ENCODE assay signal across 21 cellular contexts in the genomic region with DNA sequence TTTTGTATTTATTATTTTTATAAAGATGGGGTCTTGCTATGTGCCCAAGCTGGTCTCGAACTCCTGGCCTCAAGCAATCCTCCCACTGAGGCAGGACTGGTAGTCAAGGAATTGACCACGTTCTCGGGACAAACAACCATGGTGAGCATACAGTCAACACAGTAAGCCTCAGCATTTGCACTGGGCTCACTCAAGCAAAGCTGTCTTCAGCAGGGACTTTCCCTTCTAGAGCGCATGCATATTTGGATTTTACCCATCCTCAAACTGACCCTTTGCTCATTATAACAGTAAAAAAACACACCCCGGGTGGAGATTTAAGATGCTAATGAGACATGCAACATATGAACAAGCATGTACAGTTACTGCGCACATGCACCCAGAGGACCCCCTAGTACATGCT. TPM values are rescaled to one million over a fixed set of nuclear protein-coding genes. Genes with fewer than 3 reads are reported as not detected.
DNase-seq lines count a peak whose midpoint lies in the region; ATAC-seq, FAIRE-seq and TF ChIP-seq lines count a peak whose summit lies in the region.
"Had no signal": no experiment of that assay in that cellular context is flagged by ENCODE, and none has a peak within 500 bp of the region (broad histone marks: within the 10 kb centered on the region; RNA-seq: fewer than 3 reads in every experiment).

No MANE protein-coding gene starts in this region.

- H3K27ac ChIP-seq in GM12878 (ENCODE audit: control insufficient read depth, insufficient read depth) (no peak overlapping the region), heart left ventricle (no peak overlapping the region)
- H3K27ac ChIP-seq: coronary artery, esophagus muscularis mucosa, neural progenitor cell had no signal

- DNase-seq in GM12878 (ENCODE audit: low read depth, low spot score): peak; percentile 15
- DNase-seq in stimulated activated naive CD8-positive, alpha-beta T cell treated with anti-CD3 and anti-CD28 coated beads, Interleukin-15, amount 100 ng/mL, for 72 hours: no peak
- no peak for DNase-seq in D341Med (ENCODE audit: low spot score)
- DNase-seq in mucosa of gallbladder (ENCODE audit: low spot score): no peak
- DNase-seq in heart left ventricle: no peak
- DNase-seq: activated CD4-positive, alpha-beta T cell treated with anti-CD3 and anti-CD28 coated beads, Interleukin-2, amount 50 U/mL, for 48 hours; DMS153; NCI-H1930; NCI-H82; stimulated activated naive CD8-positive, alpha-beta T cell treated with anti-CD3 and anti-CD28 coated beads, Interleukin-15, Interleukin-2, amounts not matched to agents 100 U/mL and 50 U/mL, for 24 hours; T-helper 9 cell had no signal

- no peak overlapping the region for H3K4me2 ChIP-seq in GM12878 (ENCODE audit: control insufficient read depth, insufficient read depth)
- H3K4me2 ChIP-seq: GM23338, neural progenitor cell had no signal

- 1% methylated on average over 6 of the region's 6 CpGs for WGBS in GM12878 (ENCODE audit: insufficient coverage, insufficient replicate concordance, low lambda C conversion rate, missing lambda C conversion rate)
- 94 to 98% (median 95%) methylated on average over 6 of the region's 6 CpGs for WGBS in heart left ventricle, 4 donors

- in situ Hi-C loops in GM12878 (cut with MboI): no loop called here

- BruUV-seq in GM12878 (replicated peaks; lab: Mats Ljungman, UMichigan): no TSS peak

- POLR2A ChIA-PET in GM12878 (lab: Charles Lee): no interaction called here

- intact Hi-C loops in GM12878 (cut with micrococcal nuclease; ENCODE audit: unreplicated experiment): no loop called here
- intact Hi-C loops in heart left ventricle (cut with DNase I): no loop called here

- RAD21 ChIA-PET in GM12878 (lab: Charles Lee; ENCODE audit: unreplicated experiment): no interaction called here

- H3K4me1 ChIP-seq in GM12878 (ENCODE audit: control insufficient read depth, insufficient read depth, low read length) (no peaks in the 10 kb centered on the region), heart left ventricle (no peaks in the 10 kb centered on the region)
- H3K4me1 ChIP-seq: esophagus muscularis mucosa, neural progenitor cell had no signal

- H3K27me3 ChIP-seq in GM12878 (replicated peaks in 1 of 2; ENCODE audit: control insufficient read depth in 2 of 2, insufficient read depth in 2 of 2, low read length in 1 of 2) (no peaks in the 10 kb centered on the region), heart left ventricle (no peaks in the 10 kb centered on the region)
- H3K27me3 ChIP-seq: esophagus muscularis mucosa, neural progenitor cell had no signal

- TF ChIP-seq EP300 in GM12878 (IDR thresholded peaks at IDR 0.05; ENCODE audit: borderline replicate concordance in 1 of 2, control insufficient read depth in 1 of 2, low read depth in 2 of 2, low read length in 2 of 2): no peak

- H3K4me3 ChIP-seq in GM12878 (no peak overlapping the region), heart left ventricle (no peak overlapping the region)
- H3K4me3 ChIP-seq: coronary artery, esophagus muscularis mucosa, GM23338, neural progenitor cell had no signal

- no peaks in the 10 kb centered on the region for H3K4me1 Mint-ChIP-seq in stimulated activated naive CD8-positive, alpha-beta T cell treated with anti-CD3 and anti-CD28 coated beads, Interleukin-15, amount 100 ng/mL, for 72 hours
- H3K4me1 Mint-ChIP-seq: GM23338, neural progenitor cell had no signal

- TF ChIP-seq POLR2A in GM12878 (IDR thresholded peaks at IDR 0.05; ENCODE audit: low read depth, low read length) (no peak), heart left ventricle (IDR thresholded peaks at IDR 0.05) (no peak)

- CTCF ChIA-PET in GM12878 (lab: Yijun Ruan, JAX): interaction anchor here (0.8 kb wide), 1 partner anchor 520 kb away, joined by 4 read pairs; no protein-coding TSS in a partner anchor

- no peaks in the 10 kb centered on the region for H3K9me3 ChIP-seq in GM12878 (replicated peaks; ENCODE audit: control insufficient read depth, insufficient read depth, low read length)
- no peaks in the 10 kb centered on the region for H3K9me3 ChIP-seq in heart left ventricle
- H3K9me3 ChIP-seq: esophagus muscularis mucosa had no signal

- H3K9me3 Mint-ChIP-seq in stimulated activated naive CD8-positive, alpha-beta T cell treated with anti-CD3 and anti-CD28 coated beads, Interleukin-15, amount 100 ng/mL, for 72 hours: no peaks in the 10 kb centered on the region
- H3K9me3 Mint-ChIP-seq: activated T-helper 1 cell treated with anti-CD3 and anti-CD28 coated beads, Interleukin-12 subunit alpha, Interleukin-12 subunit beta, Interleukin-2, Interleukin-4 antibody, amounts not matched to agents 30 ng/mL and 10 ng/mL and 1 ng/mL, durations not matched to agents 14 hours and 24 hours and 36 hours; GM23338; neural progenitor cell had no signal

- H3K4me3 Mint-ChIP-seq in stimulated activated naive CD8-positive, alpha-beta T cell treated with anti-CD3 and anti-CD28 coated beads, Interleukin-15, amount 100 ng/mL, for 72 hours: no peak overlapping the region
- H3K4me3 Mint-ChIP-seq: activated T-helper 1 cell treated with anti-CD3 and anti-CD28 coated beads, Interleukin-12 subunit alpha, Interleukin-12 subunit beta, Interleukin-2, Interleukin-4 antibody, amounts not matched to agents 30 ng/mL and 10 ng/mL and 1 ng/mL, durations not matched to agents 14 hours and 24 hours and 36 hours; B cell; GM23338; neural progenitor cell had no signal

- H3K79me2 ChIP-seq in GM12878 (ENCODE audit: control insufficient read depth, insufficient read depth, low read length): no peaks in the 10 kb centered on the region

- H4K20me1 ChIP-seq in GM12878 (ENCODE audit: control insufficient read depth, insufficient read depth): no peaks in the 10 kb centered on the region

- ATAC-seq in GM18858 (IDR thresholded peaks at IDR 0.05; ENCODE audit: unreplicated experiment): peak; percentile 88
- ATAC-seq in GM21529 (IDR thresholded peaks at IDR 0.05; ENCODE audit: unreplicated experiment): peak; percentile 97
- peak; percentile 61 for ATAC-seq in HG03045 (IDR thresholded peaks at IDR 0.05; ENCODE audit: unreplicated experiment)
- peak; percentile 96 for ATAC-seq in GM12878
- ATAC-seq in stimulated activated naive CD8-positive, alpha-beta T cell treated with anti-CD3 and anti-CD28 coated beads, Interleukin-15, amount 100 ng/mL, for 72 hours: no peak
- no peak for ATAC-seq in heart left ventricle
- ATAC-seq: GM23338; Right ventricle myocardium inferior; stimulated activated naive CD8-positive, alpha-beta T cell treated with anti-CD3 and anti-CD28 coated beads, Interleukin-15, Interleukin-2, amounts not matched to agents 100 U/mL and 50 U/mL, for 24 hours had no signal

- TF ChIP-seq CTCF in GM12878 (IDR thresholded peaks at IDR 0.05 in 2 of 3, conservative IDR thresholded peaks at IDR 0.05 in 1 of 3; ENCODE audit: control insufficient read depth in 2 of 3, extremely low read depth in 1 of 3, insufficient read depth in 1 of 3, low read depth in 3 of 3, low read length in 3 of 3): no peak
- no peak for TF ChIP-seq CTCF in heart left ventricle (IDR thresholded peaks at IDR 0.05)

- no peaks in the 10 kb centered on the region for H3K27me3 Mint-ChIP-seq in stimulated activated naive CD8-positive, alpha-beta T cell treated with anti-CD3 and anti-CD28 coated beads, Interleukin-15, amount 100 ng/mL, for 72 hours

- no peak overlapping the region for H3K27ac Mint-ChIP-seq in stimulated activated naive CD8-positive, alpha-beta T cell treated with anti-CD3 and anti-CD28 coated beads, Interleukin-15, amount 100 ng/mL, for 72 hours
- H3K27ac Mint-ChIP-seq: activated T-helper 1 cell treated with anti-CD3 and anti-CD28 coated beads, Interleukin-12 subunit alpha, Interleukin-12 subunit beta, Interleukin-2, Interleukin-4 antibody, amounts not matched to agents 30 ng/mL and 10 ng/mL and 1 ng/mL, durations not matched to agents 14 hours and 24 hours and 36 hours; B cell; GM23338; neural progenitor cell had no signal

- SMC1A ChIA-PET in GM12878 (lab: Charles Lee; ENCODE audit: uncharacterized antibody, unreplicated experiment): interaction anchor here (1.5 kb wide), 1 partner anchor 65 kb away, joined by 3 read pairs; no protein-coding TSS in a partner anchor

- no peaks in the 10 kb centered on the region for H3K36me3 ChIP-seq in GM12878 (ENCODE audit: control insufficient read depth in 2 of 2, insufficient read depth in 2 of 2, low read length in 1 of 2)
- H3K36me3 ChIP-seq in heart left ventricle: no peaks in the 10 kb centered on the region
- H3K36me3 ChIP-seq: esophagus muscularis mucosa, neural progenitor cell had no signal

- H3K9ac ChIP-seq in GM12878 (ENCODE audit: control insufficient read depth, insufficient read depth, low read length): no peak overlapping the region
- H3K9ac ChIP-seq: neural progenitor cell had no signal

- peak; percentile 35 for FAIRE-seq in GM12878 (lab: Jason Lieb, UNC)

- no peak for TF ChIP-seq RAD21 in GM12878 (IDR thresholded peaks at IDR 0.05; ENCODE audit: insufficient read depth, low read depth, low read length)

- no peak overlapping the region for H2AFZ ChIP-seq in GM12878 (ENCODE audit: control insufficient read depth, low read depth, low read length)
- H2AFZ ChIP-seq: GM23338, neural progenitor cell had no signal

RNA-seq across cellular contexts. Expression of a gene that starts 41.4 kb away (rescaled TPM):
- total RNA-seq in GM12878 (2013; cell fraction: nucleolus; rRNA removed): 47.6 and 49.9 TPM in 2 replicates
- total RNA-seq in GM12878 (2014; rRNA removed) (23.0 and 24.4 TPM in 2 replicates), GM12878 (2014; rRNA removed; fragmentation: Illumina TruSeq; extraction: Trizol) (21.8 and 23.7 TPM in 2 replicates), GM12878 (2021) (21.7 and 24.9 TPM in 2 replicates), mucosa of gallbladder (21.8 TPM), heart left ventricle (10 to 100 TPM; 19.4 to 28.9 (median 25.8) TPM)
- 8.1 TPM for polyA plus RNA-seq in GM12878 (2011; ENCODE audit: low read depth)
- polyA plus RNA-seq in GM12878 (2011; rRNA removed) (35.5 and 49.3 TPM in 2 replicates), GM12878 (2014; fragmentation: Illumina TruSeq; extraction: Trizol) (30.6 and 35.9 TPM in 2 replicates), GM12878 (2014; fragmentation: Nextera tagmentation; extraction: Ambion mirVana) (10 to 100 TPM; 10.5 to 14.7 TPM), GM12878 (2014; rRNA removed) (15.6 and 18.1 TPM in 2 replicates), GM12878 (2016; fragmentation: Nextera tagmentation; extraction: Ambion mirVana) (10 to 100 TPM; 34.0 to 35.2 TPM), heart left ventricle (10 to 100 TPM in 1 of 2 donors, 1 to 10 TPM in 1; 8.5 to 22.1 TPM)
- 15.8 and 16.9 TPM in 2 replicates for polyA plus RNA-seq in GM12878 (2011; cell fraction: cytosol; rRNA removed)
- polyA plus RNA-seq in GM12878 (2011; cell fraction: nucleus; rRNA removed): 11.0 and 12.1 TPM in 2 replicates
- polyA plus RNA-seq in GM12878 (2012): 9.6 and 11.0 TPM in 2 replicates
- polyA minus RNA-seq in GM12878 (2011; rRNA and poly(A)+ RNA removed): 16.7 and 27.5 TPM in 2 replicates
- 8.4 and 15.6 TPM in 2 replicates for polyA minus RNA-seq in GM12878 (2011; cell fraction: cytosol; rRNA and poly(A)+ RNA removed)
- 8.9 and 13.7 TPM in 2 replicates for polyA minus RNA-seq in GM12878 (2011; cell fraction: nucleus; rRNA and poly(A)+ RNA removed)

RNA-seq across cellular contexts. Expression of a gene that starts 41.6 kb away (rescaled TPM):
- total RNA-seq in GM12878 (2013; cell fraction: nucleolus; rRNA removed): 151 and 182 TPM in 2 replicates
- total RNA-seq in GM12878 (2014; rRNA removed): 27.8 and 31.5 TPM in 2 replicates
- total RNA-seq in GM12878 (2014; rRNA removed; fragmentation: Illumina TruSeq; extraction: Trizol): 32.3 and 33.6 TPM in 2 replicates
- total RNA-seq in GM12878 (2021): 49.1 and 55.0 TPM in 2 replicates
- polyA plus RNA-seq in GM12878 (2011; ENCODE audit: low read depth): 23.3 TPM
- polyA plus RNA-seq in GM12878 (2011; rRNA removed): 45.8 and 55.2 TPM in 2 replicates
- polyA plus RNA-seq in GM12878 (2011; cell fraction: cytosol; rRNA removed): 35.2 and 43.9 TPM in 2 replicates
- polyA plus RNA-seq in GM12878 (2011; cell fraction: nucleus; rRNA removed): 80.9 and 92.3 TPM in 2 replicates
- 24.6 and 29.5 TPM in 2 replicates for polyA plus RNA-seq in GM12878 (2012)
- 33.8 and 46.9 TPM in 2 replicates for polyA plus RNA-seq in GM12878 (2014; fragmentation: Illumina TruSeq; extraction: Trizol)
- polyA plus RNA-seq in GM12878 (2014; fragmentation: Nextera tagmentation; extraction: Ambion mirVana): 10 to 100 TPM; 27.9 to 37.4 TPM
- polyA plus RNA-seq in GM12878 (2014; rRNA removed): 36.4 and 39.2 TPM in 2 replicates
- 10 to 100 TPM; 37.7 to 37.9 TPM for polyA plus RNA-seq in GM12878 (2016; fragmentation: Nextera tagmentation; extraction: Ambion mirVana)
- 139 and 142 TPM in 2 replicates for polyA minus RNA-seq in GM12878 (2011; rRNA and poly(A)+ RNA removed)
- 24.9 and 39.9 TPM in 2 replicates for polyA minus RNA-seq in GM12878 (2011; cell fraction: cytosol; rRNA and poly(A)+ RNA removed)
- polyA minus RNA-seq in GM12878 (2011; cell fraction: nucleus; rRNA and poly(A)+ RNA removed): 57.5 and 87.7 TPM in 2 replicates
- total RNA-seq in mucosa of gallbladder: 46.5 TPM
- total RNA-seq in heart left ventricle: 10 to 100 TPM; 19.3 to 55.6 (median 33.2) TPM
- polyA plus RNA-seq in heart left ventricle: 10 to 100 TPM; 25.5 to 37.3 TPM

Comparison
In these comparisons a context has a peak if more than half of its experiments do, and no peak if none do; other contexts are left out.
1. ATAC-seq: peak in GM18858 (single experiment), GM21529 (single experiment), HG03045 (single experiment) and GM12878 (single experiment); none in stimulated activated naive CD8-positive, alpha-beta T cell treated with anti-CD3 and anti-CD28 coated beads, Interleukin-15, amount 100 ng/mL, for 72 hours (single experiment) and heart left ventricle (0 of 4).